ENCODE assay signal across 24 cellular contexts in the genomic region with DNA sequence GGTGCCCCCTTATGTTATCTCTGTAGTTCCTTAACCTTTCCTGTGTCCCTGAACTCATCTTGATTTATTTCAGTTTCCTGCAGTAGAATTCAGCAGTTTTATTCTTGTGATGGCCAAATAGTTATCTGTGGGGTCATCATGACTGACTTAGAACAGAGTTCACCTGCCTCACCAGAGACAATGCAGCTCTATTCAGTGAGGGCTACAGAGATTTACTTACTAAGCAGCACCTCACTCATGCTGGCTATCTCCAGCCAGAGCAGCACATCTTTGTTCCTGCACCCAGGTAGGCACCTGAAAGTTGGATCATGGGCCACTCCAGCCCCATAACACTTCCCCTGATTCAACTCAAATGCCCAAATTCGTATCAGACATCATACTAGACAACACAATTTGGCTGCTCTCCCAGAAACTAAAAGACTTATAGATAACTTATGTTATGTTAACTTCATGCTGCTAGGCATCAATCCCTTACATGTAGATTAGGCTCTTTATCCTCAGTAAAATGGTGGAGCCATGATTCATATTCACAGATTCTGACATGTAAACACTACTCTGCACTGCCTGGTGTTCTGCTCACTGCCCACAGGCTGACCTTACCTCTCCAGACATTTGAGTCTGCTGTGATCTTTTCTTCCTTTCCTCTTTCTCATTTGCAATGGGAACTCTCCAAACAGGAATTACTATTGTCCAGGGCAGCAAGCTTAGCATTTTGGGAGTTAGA.
"Had no signal": no experiment of that assay in that cellular context is flagged by ENCODE, and none has a peak within 500 bp of the region (broad histone marks: within the 10 kb centered on the region; RNA-seq: fewer than 3 reads in every experiment).

No MANE protein-coding gene starts in this region.

- ATAC-seq: activated CD4-positive, CD25-positive, alpha-beta regulatory T cell treated with anti-CD3 and anti-CD28 coated beads, Interleukin-2, amount 50 U/mL, for 24 hours; effector memory CD8-positive, alpha-beta T cell; psoas muscle had no signal

- H3K36me3 ChIP-seq: ascending aorta, breast epithelium, ovary, stomach had no signal

- H3K9me3 Mint-ChIP-seq: activated CD4-positive, alpha-beta T cell treated with anti-CD3 and anti-CD28 coated beads, Interleukin-2, amount 10 ng/mL, durations not matched to agents 7 days and 5 days; effector memory CD8-positive, alpha-beta T cell; immature natural killer cell; neural crest cell; type B pancreatic cell had no signal

- H3K27ac ChIP-seq: ascending aorta, breast epithelium, ovary, psoas muscle, stomach had no signal

- H3K27me3 ChIP-seq: ascending aorta, breast epithelium, ovary, stomach had no signal

- H3K27me3 Mint-ChIP-seq: memory B cell, naive B cell had no signal

- H3K4me1 ChIP-seq: ascending aorta, breast epithelium, psoas muscle, stomach had no signal

- H3K4me1 Mint-ChIP-seq: immature natural killer cell, neural crest cell had no signal

- FAIRE-seq: small intestine had no signal

- H3K9me3 ChIP-seq: ascending aorta, breast epithelium, ovary, psoas muscle, stomach had no signal

- H3K4me3 Mint-ChIP-seq: activated CD4-positive, alpha-beta T cell treated with anti-CD3 and anti-CD28 coated beads, Interleukin-2, amount 10 ng/mL, durations not matched to agents 7 days and 5 days; effector memory CD8-positive, alpha-beta T cell; immature natural killer cell; memory B cell; naive B cell; neural crest cell; type B pancreatic cell had no signal

- H3K27ac Mint-ChIP-seq: activated CD4-positive, alpha-beta T cell treated with anti-CD3 and anti-CD28 coated beads, Interleukin-2, amount 10 ng/mL, durations not matched to agents 7 days and 5 days; effector memory CD8-positive, alpha-beta T cell; immature natural killer cell; memory B cell; type B pancreatic cell had no signal

- DNase-seq: activated CD4-positive, alpha-beta T cell treated with anti-CD3 and anti-CD28 coated beads, Interleukin-2, amount 10 ng/mL, durations not matched to agents 7 days and 5 days; activated CD8-positive, alpha-beta memory T cell treated with anti-CD3 and anti-CD28 coated beads for 24 hours; activated CD8-positive, alpha-beta memory T cell treated with anti-CD3 and anti-CD28 coated beads, Interleukin-2, amount 50 U/mL, for 48 hours; activated effector memory CD4-positive, alpha-beta T cell treated with anti-CD3 and anti-CD28 coated beads, Interleukin-2, amount 50 U/mL, for 16 hours; activated naive CD4-positive, alpha-beta T cell treated with anti-CD3 and anti-CD28 coated beads, Interleukin-2, amount 50 U/mL, for 16 hours; activated T-cell treated with anti-CD3 and anti-CD28 coated beads, Interleukin-2, amount 50 U/mL, for 48 hours; dermis blood vessel endothelial cell; effector memory CD8-positive, alpha-beta T cell; immature natural killer cell; naive B cell; ovary; psoas muscle; small intestine; stimulated activated CD4-positive, alpha-beta T cell treated with anti-CD3 and anti-CD28 coated beads, Interleukin-15, amount 100 ng/mL, for 24 hours; stimulated activated CD4-positive, alpha-beta T cell treated with anti-CD3 and anti-CD28 coated beads, Interleukin-2, amount 100 ng/mL, for 48 hours; stomach; T-helper 1 cell; T-helper 9 cell had no signal

- H3K4me3 ChIP-seq: ascending aorta, breast epithelium, ovary, psoas muscle, stomach had no signal
